In the genomic region with DNA sequence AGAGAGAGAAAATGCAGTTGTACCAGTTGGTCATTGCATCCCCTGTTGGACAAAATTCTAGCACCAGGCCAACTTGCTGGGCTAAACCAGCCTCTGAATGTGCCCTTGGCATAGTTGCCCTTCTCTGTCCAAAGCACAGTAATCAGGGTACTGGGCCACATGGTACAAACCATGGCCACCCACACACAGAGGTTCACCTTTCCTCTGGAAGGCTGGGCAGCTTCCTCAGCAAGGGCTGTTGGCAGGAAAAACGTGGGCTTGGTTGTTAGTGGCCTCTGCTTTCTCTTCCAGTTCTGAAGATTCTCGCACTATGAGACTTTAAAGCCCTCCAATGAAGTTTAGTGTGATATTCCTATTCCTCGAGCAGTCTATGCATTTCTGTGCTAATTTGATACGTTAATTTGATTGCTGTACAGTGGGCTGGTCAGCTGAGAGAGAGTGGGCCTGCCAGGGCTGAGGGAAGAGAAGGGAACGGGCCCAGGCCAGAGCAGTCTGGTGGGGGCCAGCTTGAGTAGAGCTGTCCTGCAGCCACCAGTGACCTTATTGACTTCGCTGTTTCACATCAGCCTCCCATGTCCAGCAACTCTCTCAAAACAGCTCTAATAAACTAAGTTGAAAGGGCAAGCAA, we compare ENCODE assay signal across 10 cellular contexts. TPM values are rescaled to one million over a fixed set of nuclear protein-coding genes. Genes with fewer than 3 reads are reported as not detected.
DNase-seq lines count a peak whose midpoint lies in the region; ATAC-seq, FAIRE-seq and TF ChIP-seq lines count a peak whose summit lies in the region.
"Had no signal": no experiment of that assay in that cellular context is flagged by ENCODE, and none has a peak within 500 bp of the region (broad histone marks: within the 10 kb centered on the region; RNA-seq: fewer than 3 reads in every experiment).

No MANE protein-coding gene starts in this region.

- H3K4me1 ChIP-seq in K562 (replicated peaks in 1 of 2; ENCODE audit: control insufficient read depth in 2 of 2, insufficient read depth in 2 of 2, low read length in 2 of 2) (no peaks in the 10 kb centered on the region; a peak in 1 of 5 replicates), kidney (ENCODE audit: control insufficient read depth in 1 of 2, insufficient read depth in 1 of 2, low read depth in 1 of 2, low read length in 2 of 2) (peaks cover 10 to 13% of the 10 kb centered on the region in 2 donors), rectal smooth muscle tissue (ENCODE audit: control insufficient read depth, insufficient read depth, low read length) (peaks cover 6% of the 10 kb centered on the region)

- H3K4me3 ChIP-seq in K562 (no peak overlapping the region), kidney (ENCODE audit: low read length in 2 of 2) (peak overlapping the region; percentile 73 to 79), rectal smooth muscle tissue (ENCODE audit: low read length) (peak overlapping the region; percentile 58)

- BruUV-seq in K562 (replicated peaks; lab: Mats Ljungman, UMichigan), result no TSS peak

- H3K9ac ChIP-seq in K562 (ENCODE audit: insufficient read depth in 1 of 2, low read depth in 2 of 2, low read length in 2 of 2) (no peak overlapping the region; a peak in 1 of 4 replicates), kidney (ENCODE audit: low read length in 2 of 2) (peak overlapping the region; percentile 7 to 48), rectal smooth muscle tissue (ENCODE audit: low read length) (no peak overlapping the region)

- DNase-seq in CD14-positive monocyte (ENCODE audit: low spot score), result no peak
- DNase-seq in K562 (ENCODE audit: extremely low read depth in 1 of 4, low spot score in 3 of 4), result no peak
- DNase-seq in kidney, result no peak
- DNase-seq in NCI-H1417 (lab: John Stamatoyannopoulos, UW), result no peak
- DNase-seq in retina, result no peak
- DNase-seq in D721Med (ENCODE audit: insufficient read length, low spot score), result no peak
- DNase-seq in NCI-H1436 (lab: John Stamatoyannopoulos, UW), result no peak
- DNase-seq: NCI-H345 had no signal

- CTCF ChIA-PET in K562 (lab: Yijun Ruan, JAX; ENCODE audit: low intra/inter-chr PET ratio), result no interaction called here

- intact Hi-C loops in CD14-positive monocyte (cut with micrococcal nuclease), result no loop called here
- intact Hi-C loops in K562 (cut with micrococcal nuclease), result no loop called here
- intact Hi-C loops in kidney (cut with DNase I), result no loop called here

- POLR2A ChIA-PET in K562 (lab: Yijun Ruan, JAX), result interaction anchor here (0.7 kb wide), 1 partner anchor 1348 kb away, joined by 3 read pairs; no protein-coding TSS in a partner anchor

- H3K79me2 ChIP-seq in K562 (ENCODE audit: control insufficient read depth, insufficient read depth, low read length), result no peaks in the 10 kb centered on the region

- TF ChIP-seq RAD21 in K562 (CRISPR knock-in tag; conservative IDR thresholded peaks at IDR 0.05 in 1 of 2, IDR thresholded peaks at IDR 0.05 in 1 of 2), result no peak

- TF ChIP-seq EP300 in K562 (IDR thresholded peaks at IDR 0.05; ENCODE audit: low read length), result no peak

- ATAC-seq in K562, result 0 out of 3 replicates have a peak, but pooled peaks have one; percentile 23

- WGBS in K562 (ENCODE audit: insufficient coverage, low coverage, missing lambda C conversion rate), result 0% methylated on average over 6 of the region's 6 CpGs

- no peaks in the 10 kb centered on the region for H3K9me1 ChIP-seq in K562 (ENCODE audit: control insufficient read depth, insufficient read depth, low read length)

- no peak overlapping the region; the same call in 1 of the 2 replicates for H3K4me2 ChIP-seq in K562 (ENCODE audit: insufficient read depth, low read length)

- peaks cover 0 to 3% (median 2%) of the 10 kb centered on the region in 3 donors for H3K27me3 Mint-ChIP-seq in CD14-positive monocyte (ENCODE audit: low read depth in 3 of 3)

- TF ChIP-seq POLR2A in K562 (conservative IDR thresholded peaks at IDR 0.05), result no peak

- no peaks in the 10 kb centered on the region for H3K36me3 ChIP-seq in K562 (ENCODE audit: control insufficient read depth, insufficient read depth, low read length)
- H3K36me3 ChIP-seq in kidney (ENCODE audit: control insufficient read depth in 1 of 2, insufficient read depth in 2 of 2, low read length in 2 of 2), result no peaks in the 10 kb centered on the region
- H3K36me3 ChIP-seq in rectal smooth muscle tissue (ENCODE audit: control insufficient read depth, insufficient read depth, low read length), result no peaks in the 10 kb centered on the region

- no peaks in the 10 kb centered on the region for H4K20me1 ChIP-seq in K562 (replicated peaks; ENCODE audit: control insufficient read depth, insufficient read depth, low read length)

- H3K27ac ChIP-seq in K562 (ENCODE audit: extremely low read depth, low read depth, low read length), result no peak overlapping the region
- H3K27ac ChIP-seq in kidney (ENCODE audit: low read depth in 2 of 2, low read length in 2 of 2), result peak overlapping the region; percentile 66 to 85
- H3K27ac ChIP-seq in rectal smooth muscle tissue (ENCODE audit: low read depth, low read length), result peak overlapping the region; percentile 85

- peak overlapping the region; percentile 70 to 97 (median 91) for H3K27ac Mint-ChIP-seq in CD14-positive monocyte

- peaks cover 0 to 7% of the 10 kb centered on the region in 2 donors for H3K36me3 Mint-ChIP-seq in CD14-positive monocyte

- in situ Hi-C loops in K562 (cut with MboI), result no loop called here

- no peak overlapping the region for H2AFZ ChIP-seq in K562 (ENCODE audit: low read depth, low read length)

- H3K9me3 ChIP-seq in K562 (replicated peaks; ENCODE audit: control insufficient read depth, insufficient read depth, low read depth, low read length), result no peaks in the 10 kb centered on the region
- no peaks in the 10 kb centered on the region for H3K9me3 ChIP-seq in kidney (ENCODE audit: control insufficient read depth in 1 of 2, low read length in 2 of 2)

- H3K4me1 Mint-ChIP-seq in CD14-positive monocyte, result peaks cover 33% of the 10 kb centered on the region

- TF ChIP-seq CTCF in CD14-positive monocyte (IDR thresholded peaks at IDR 0.05) (no peak), K562 (IDR thresholded peaks at IDR 0.05 in 2 of 3, conservative IDR thresholded peaks at IDR 0.05 in 1 of 3; ENCODE audit: insufficient read depth in 2 of 3, low read depth in 1 of 3, low read length in 3 of 3) (no peak), kidney (IDR thresholded peaks at IDR 0.05; ENCODE audit: borderline replicate concordance, extremely low read depth, insufficient read depth) (no peak), D721Med (IDR thresholded peaks at IDR 0.05; ENCODE audit: insufficient read depth, missing control alignments) (no peak)

- FAIRE-seq in K562 (lab: Jason Lieb, UNC) (no peak), kidney (lab: Jason Lieb, UNC) (no peak), D721Med (lab: Jason Lieb, UNC) (no peak)

- peaks cover 18 to 39% of the 10 kb centered on the region in 2 experiments; a peak in 4 of 5 replicates for H3K27me3 ChIP-seq in K562 (ENCODE audit: control insufficient read depth in 2 of 2, insufficient read depth in 2 of 2, low read length in 2 of 2)
- H3K27me3 ChIP-seq in rectal smooth muscle tissue (ENCODE audit: control insufficient read depth, insufficient read depth, low read length), result no peaks in the 10 kb centered on the region

- peak overlapping the region; percentile 78 to 93 for H3K4me3 Mint-ChIP-seq in CD14-positive monocyte

- H3K9me3 Mint-ChIP-seq in CD14-positive monocyte, result peaks cover 0 to 2% (median 0%) of the 10 kb centered on the region in 7 donors

RNA-seq across cellular contexts. Expression of a gene that starts 0.6 kb away (rescaled TPM):
- 1 to 10 TPM in 1 of 2 donors, under 1 TPM in 1; 0.24 to 2.2 TPM for polyA plus RNA-seq in CD14-positive monocyte
- total RNA-seq in K562 (2011; cell fraction: chromatin; rRNA removed; ENCODE audit: low replicate concordance), result not detected in 2 replicates
- not detected in 2 replicates for total RNA-seq in K562 (2011; cell fraction: nucleolus; rRNA removed)
- total RNA-seq in K562 (2011; cell fraction: nucleoplasm; rRNA removed), result not detected in 2 replicates
- total RNA-seq in K562 (2014; rRNA removed), result not detected in 2 replicates
- total RNA-seq in K562 (2014; rRNA removed; fragmentation: Illumina TruSeq; extraction: Trizol), result 0.10 TPM in 1 of 2 replicates, not detected in the other
- 0.11 TPM in 1 of 2 replicates, not detected in the other for total RNA-seq in K562 (2015; rRNA removed; fragmentation: Illumina TruSeq; extraction: Trizol)
- total RNA-seq in K562 (2021), result 0.09 TPM in 1 of 2 replicates, not detected in the other
- polyA plus RNA-seq in K562 (2011; rRNA removed), result not detected in 2 replicates
- 0.03 TPM in 1 of 2 replicates, not detected in the other for polyA plus RNA-seq in K562 (2011; cell fraction: cytosol; rRNA removed)
- not detected in 2 replicates for polyA plus RNA-seq in K562 (2011; cell fraction: nucleus; rRNA removed)
- 0.09 and 0.37 TPM in 2 replicates for polyA plus RNA-seq in K562 (2012)
- polyA plus RNA-seq in K562 (2014; fragmentation: Illumina TruSeq; extraction: Trizol), result not detected in 2 replicates
- not detected for polyA plus RNA-seq in K562 (2014; fragmentation: Nextera tagmentation; extraction: Ambion mirVana)
- not detected in 2 replicates for polyA plus RNA-seq in K562 (2014; rRNA removed)
- polyA minus RNA-seq in K562 (2011; rRNA and poly(A)+ RNA removed), result not detected in 2 replicates
- polyA minus RNA-seq in K562 (2011; cell fraction: cytosol; rRNA and poly(A)+ RNA removed), result not detected in 2 replicates
- not detected in 2 replicates for polyA minus RNA-seq in K562 (2011; cell fraction: nucleus; rRNA and poly(A)+ RNA removed)
- total RNA-seq in kidney, result 3.6 TPM
- 13.4 TPM for polyA plus RNA-seq in kidney (ENCODE audit: insufficient read depth, low read depth, low replicate concordance)
- total RNA-seq: HT-29 had no signal

RNA-seq across cellular contexts. Expression of a gene that starts 56.6 kb away (rescaled TPM):
- polyA plus RNA-seq in CD14-positive monocyte, result not detected
- not detected in 2 replicates for total RNA-seq in K562 (2011; cell fraction: chromatin; rRNA removed; ENCODE audit: low replicate concordance)
- not detected in 2 replicates for total RNA-seq in K562 (2011; cell fraction: nucleolus; rRNA removed)
- total RNA-seq in K562 (2011; cell fraction: nucleoplasm; rRNA removed), result not detected in 2 replicates
- total RNA-seq in K562 (2014; rRNA removed), result not detected in 2 replicates
- not detected in 2 replicates for total RNA-seq in K562 (2014; rRNA removed; fragmentation: Illumina TruSeq; extraction: Trizol)
- total RNA-seq in K562 (2015; rRNA removed; fragmentation: Illumina TruSeq; extraction: Trizol), result not detected in 2 replicates
- not detected in 2 replicates for total RNA-seq in K562 (2021)
- not detected in 2 replicates for polyA plus RNA-seq in K562 (2011; rRNA removed)
- not detected in 2 replicates for polyA plus RNA-seq in K562 (2011; cell fraction: cytosol; rRNA removed)
- polyA plus RNA-seq in K562 (2011; cell fraction: nucleus; rRNA removed), result not detected in 2 replicates
- polyA plus RNA-seq in K562 (2012), result not detected in 2 replicates
- not detected in 2 replicates for polyA plus RNA-seq in K562 (2014; fragmentation: Illumina TruSeq; extraction: Trizol)
- not detected for polyA plus RNA-seq in K562 (2014; fragmentation: Nextera tagmentation; extraction: Ambion mirVana)
- not detected in 2 replicates for polyA plus RNA-seq in K562 (2014; rRNA removed)
- not detected in 2 replicates for polyA minus RNA-seq in K562 (2011; rRNA and poly(A)+ RNA removed)
- polyA minus RNA-seq in K562 (2011; cell fraction: cytosol; rRNA and poly(A)+ RNA removed), result not detected in 2 replicates
- polyA minus RNA-seq in K562 (2011; cell fraction: nucleus; rRNA and poly(A)+ RNA removed), result not detected in 2 replicates
- total RNA-seq in kidney, result 3.5 TPM
- 1.4 TPM for polyA plus RNA-seq in kidney (ENCODE audit: insufficient read depth, low read depth, low replicate concordance)
- total RNA-seq: HT-29 had no signal

Comparison
In these comparisons a context has a peak if more than half of its experiments do, and no peak if none do; other contexts are left out.
1. H3K9ac ChIP-seq: peak in kidney (2 of 2); none in K562 (0 of 2) and rectal smooth muscle tissue (single experiment).